ENCODE assay signal across 22 cellular contexts in genomic region chr3:188417329-188417728, GRCh38.
A peak's percentile ranks its signal among the peaks of the same experiment; 100 is the strongest.
DNase-seq lines count a peak whose midpoint lies in the region; ATAC-seq, FAIRE-seq and TF ChIP-seq lines count a peak whose summit lies in the region.
"Had no signal": no experiment of that assay in that cellular context is flagged by ENCODE, and none has a peak within 500 bp of the region (broad histone marks: within the 10 kb centered on the region; RNA-seq: fewer than 3 reads in every experiment).

No MANE protein-coding gene starts in this region.

- 94 to 96% methylated on average over 2 of the region's 2 CpGs for WGBS in pancreas, 2 donors

- H3K4me3 Mint-ChIP-seq in chondrocyte (ENCODE audit: unreplicated experiment), result no peak overlapping the region
- peak overlapping the region; percentile 58 for H3K4me3 Mint-ChIP-seq in natural killer cell treated with Interleukin-12 subunit alpha and Interleukin-12 subunit beta and Interleukin-15 and Interleukin-18, amount 100 ng/mL, for 72 hours
- H3K4me3 Mint-ChIP-seq in effector memory CD8-positive, alpha-beta T cell, result peak overlapping the region in 1 of 2 donors; percentile 54
- H3K4me3 Mint-ChIP-seq: GM23338; neural progenitor cell; stimulated activated effector memory CD8-positive, alpha-beta T cell treated with anti-CD3 and anti-CD28 coated beads, Interleukin-12 subunit alpha, Interleukin-12 subunit beta, amount 100 ng/mL, for 72 hours had no signal

- H3K4me1 Mint-ChIP-seq in chondrocyte (ENCODE audit: low read depth), result peaks cover 50% of the 10 kb centered on the region
- H3K4me1 Mint-ChIP-seq in natural killer cell treated with Interleukin-12 subunit alpha and Interleukin-12 subunit beta and Interleukin-15 and Interleukin-18, amount 100 ng/mL, for 72 hours (ENCODE audit: low read depth in 2 of 2), result peaks cover 27 to 38% of the 10 kb centered on the region in 2 donors
- peaks cover 9 to 29% of the 10 kb centered on the region in 2 donors for H3K4me1 Mint-ChIP-seq in effector memory CD8-positive, alpha-beta T cell (ENCODE audit: low read depth in 2 of 2)

- no peak overlapping the region for H3K4me3 ChIP-seq in BLaER1 treated with 17β-estradiol and CSF1 and Interleukin-3, amounts not matched to agents 10 nM and 100 nM
- no peak overlapping the region for H3K4me3 ChIP-seq in pancreas
- H3K4me3 ChIP-seq: GM23338, neural progenitor cell, sigmoid colon, uterus had no signal

- H3K9me3 ChIP-seq in BLaER1 treated with 17β-estradiol and CSF1 and Interleukin-3, amounts not matched to agents 10 nM and 100 nM (replicated peaks in 1 of 11), result peaks cover 0 to 25% (median 14%) of the 10 kb centered on the region in 11 experiments; a peak in 12 of 22 replicates
- H3K9me3 ChIP-seq in pancreas, result no peaks in the 10 kb centered on the region
- H3K9me3 ChIP-seq: BE2C, sigmoid colon, uterus had no signal

- 0 out of 22 replicates have a peak overlapping the region, but pooled peaks of 1 of the 11 experiments have one; percentile 3 for H3K9ac ChIP-seq in BLaER1 treated with 17β-estradiol and CSF1 and Interleukin-3, amounts not matched to agents 10 nM and 100 nM
- H3K9ac ChIP-seq: neural progenitor cell had no signal

- H3K36me3 Mint-ChIP-seq in chondrocyte (ENCODE audit: low read depth), result peaks cover 2% of the 10 kb centered on the region
- no peaks in the 10 kb centered on the region for H3K36me3 Mint-ChIP-seq in natural killer cell treated with Interleukin-12 subunit alpha and Interleukin-12 subunit beta and Interleukin-15 and Interleukin-18, amount 100 ng/mL, for 72 hours
- H3K36me3 Mint-ChIP-seq in effector memory CD8-positive, alpha-beta T cell (ENCODE audit: insufficient read depth), result no peaks in the 10 kb centered on the region
- H3K36me3 Mint-ChIP-seq: stimulated activated effector memory CD8-positive, alpha-beta T cell treated with anti-CD3 and anti-CD28 coated beads, Interleukin-12 subunit alpha, Interleukin-12 subunit beta, amount 100 ng/mL, for 72 hours had no signal

- H4K20me1 ChIP-seq in BLaER1 treated with 17β-estradiol and CSF1 and Interleukin-3, amounts not matched to agents 10 nM and 100 nM, result no peaks in the 10 kb centered on the region

- peaks cover 14% of the 10 kb centered on the region for H3K9me3 Mint-ChIP-seq in chondrocyte (ENCODE audit: low read depth)
- no peaks in the 10 kb centered on the region for H3K9me3 Mint-ChIP-seq in natural killer cell treated with Interleukin-12 subunit alpha and Interleukin-12 subunit beta and Interleukin-15 and Interleukin-18, amount 100 ng/mL, for 72 hours
- no peaks in the 10 kb centered on the region for H3K9me3 Mint-ChIP-seq in effector memory CD8-positive, alpha-beta T cell
- H3K9me3 Mint-ChIP-seq: GM23338; stimulated activated effector memory CD8-positive, alpha-beta T cell treated with anti-CD3 and anti-CD28 coated beads, Interleukin-12 subunit alpha, Interleukin-12 subunit beta, amount 100 ng/mL, for 72 hours had no signal

- TF ChIP-seq CTCF in chondrocyte (IDR thresholded peaks at IDR 0.05) (no peak), pancreas (IDR thresholded peaks at IDR 0.05) (no peak)

- DNase-seq in chondrocyte (ENCODE audit: low spot score) (no peak), caudate nucleus (lab: John Stamatoyannopoulos, UW) (no peak), NCI-H526 (lab: John Stamatoyannopoulos, UW) (no peak), pancreas (no peak)
- no peak for DNase-seq in natural killer cell treated with Interleukin-12 subunit alpha and Interleukin-12 subunit beta and Interleukin-15 and Interleukin-18, amount 100 ng/mL, for 72 hours (ENCODE audit: low spot score)
- DNase-seq in effector memory CD8-positive, alpha-beta T cell, result no peak
- DNase-seq: activated gamma-delta T cell, BE2C, DMS 273 treated with DMSO at 0.1 percent for 48 hours, mesenchymal stem cell, NCI-H1105, NCI-H2227 treated with DMSO at 0.1 percent for 48 hours, OCI-M1, sigmoid colon, uterus had no signal

- peak overlapping the region; percentile 11 for H3K27ac Mint-ChIP-seq in chondrocyte (ENCODE audit: unreplicated experiment)
- peak overlapping the region; percentile 45 to 85 for H3K27ac Mint-ChIP-seq in natural killer cell treated with Interleukin-12 subunit alpha and Interleukin-12 subunit beta and Interleukin-15 and Interleukin-18, amount 100 ng/mL, for 72 hours
- H3K27ac Mint-ChIP-seq in effector memory CD8-positive, alpha-beta T cell, result no peak overlapping the region
- H3K27ac Mint-ChIP-seq: GM23338; neural progenitor cell; stimulated activated effector memory CD8-positive, alpha-beta T cell treated with anti-CD3 and anti-CD28 coated beads, Interleukin-12 subunit alpha, Interleukin-12 subunit beta, amount 100 ng/mL, for 72 hours had no signal

- intact Hi-C loops in pancreas (cut with DNase I), result no loop called here

- H3K4me2 ChIP-seq in BLaER1 treated with 17β-estradiol and CSF1 and Interleukin-3, amounts not matched to agents 10 nM and 100 nM, result peak overlapping the region in 8 of 11 experiments; percentile 9 to 70 (median 22); a peak in 11 of 22 replicates
- H3K4me2 ChIP-seq: GM23338, neural progenitor cell had no signal

- H3K36me3 ChIP-seq in BLaER1 treated with 17β-estradiol and CSF1 and Interleukin-3, amounts not matched to agents 10 nM and 100 nM, result peaks cover 0 to 21% (median 4%) of the 10 kb centered on the region in 11 experiments; a peak in 4 of 22 replicates
- no peaks in the 10 kb centered on the region for H3K36me3 ChIP-seq in pancreas
- H3K36me3 ChIP-seq: BE2C, neural progenitor cell, sigmoid colon, uterus had no signal

- no peaks in the 10 kb centered on the region for H3K27me3 Mint-ChIP-seq in chondrocyte (ENCODE audit: low read depth)
- no peaks in the 10 kb centered on the region for H3K27me3 Mint-ChIP-seq in natural killer cell treated with Interleukin-12 subunit alpha and Interleukin-12 subunit beta and Interleukin-15 and Interleukin-18, amount 100 ng/mL, for 72 hours
- no peaks in the 10 kb centered on the region for H3K27me3 Mint-ChIP-seq in effector memory CD8-positive, alpha-beta T cell

- ATAC-seq in GM19351 (IDR thresholded peaks at IDR 0.05; ENCODE audit: unreplicated experiment), result peak; percentile 31
- ATAC-seq in natural killer cell treated with Interleukin-12 subunit alpha and Interleukin-12 subunit beta and Interleukin-15 and Interleukin-18, amount 100 ng/mL, for 72 hours, result peak; percentile 38 to 55
- ATAC-seq in effector memory CD8-positive, alpha-beta T cell (replicated peaks), result no peak
- no peak for ATAC-seq in pancreas
- ATAC-seq: GM23338; SK-N-SH treated with all-trans-retinoic acid at 6 μM for 48 hours; stimulated activated effector memory CD8-positive, alpha-beta T cell treated with anti-CD3 and anti-CD28 coated beads, Interleukin-12 subunit alpha, Interleukin-12 subunit beta, amount 100 ng/mL, for 72 hours had no signal

- H3K27me3 ChIP-seq in BLaER1 treated with 17β-estradiol and CSF1 and Interleukin-3, amounts not matched to agents 10 nM and 100 nM, result no peaks in the 10 kb centered on the region
- H3K27me3 ChIP-seq in pancreas, result no peaks in the 10 kb centered on the region
- H3K27me3 ChIP-seq: BE2C, neural progenitor cell, sigmoid colon, uterus had no signal

- H3K4me1 ChIP-seq in BLaER1 treated with 17β-estradiol and CSF1 and Interleukin-3, amounts not matched to agents 10 nM and 100 nM, result peaks cover 20 to 47% (median 26%) of the 10 kb centered on the region in 10 experiments
- H3K4me1 ChIP-seq in pancreas, result peaks cover 8 to 15% (median 12%) of the 10 kb centered on the region in 3 donors
- H3K4me1 ChIP-seq: BE2C, uterus had no signal

- H3K27ac ChIP-seq in BLaER1 treated with 17β-estradiol and CSF1 and Interleukin-3, amounts not matched to agents 10 nM and 100 nM, result peak overlapping the region in 4 of 11 experiments; percentile 18 to 62 (median 42); a peak in 8 of 22 replicates
- H3K27ac ChIP-seq in caudate nucleus (ENCODE audit: low read depth, low read length) (no peak overlapping the region), pancreas (no peak overlapping the region)
- H3K27ac ChIP-seq: neural progenitor cell, uterus, VCaP had no signal

- no peak for FAIRE-seq in pancreas (lab: Jason Lieb, UNC)

Comparison
In these comparisons a context has a peak if more than half of its experiments do, and no peak if none do; other contexts are left out.
1. ATAC-seq: peak in GM19351 (single experiment) and natural killer cell treated with Interleukin-12 subunit alpha and Interleukin-12 subunit beta and Interleukin-15 and Interleukin-18, amount 100 ng/mL, for 72 hours (2 of 2); none in effector memory CD8-positive, alpha-beta T cell (single experiment) and pancreas (0 of 4).
2. H3K27ac Mint-ChIP-seq: peak in chondrocyte (single experiment) and natural killer cell treated with Interleukin-12 subunit alpha and Interleukin-12 subunit beta and Interleukin-15 and Interleukin-18, amount 100 ng/mL, for 72 hours (2 of 2); none in effector memory CD8-positive, alpha-beta T cell (0 of 2).